15 cellular contexts compared by ENCODE assay signal in the genomic region with DNA sequence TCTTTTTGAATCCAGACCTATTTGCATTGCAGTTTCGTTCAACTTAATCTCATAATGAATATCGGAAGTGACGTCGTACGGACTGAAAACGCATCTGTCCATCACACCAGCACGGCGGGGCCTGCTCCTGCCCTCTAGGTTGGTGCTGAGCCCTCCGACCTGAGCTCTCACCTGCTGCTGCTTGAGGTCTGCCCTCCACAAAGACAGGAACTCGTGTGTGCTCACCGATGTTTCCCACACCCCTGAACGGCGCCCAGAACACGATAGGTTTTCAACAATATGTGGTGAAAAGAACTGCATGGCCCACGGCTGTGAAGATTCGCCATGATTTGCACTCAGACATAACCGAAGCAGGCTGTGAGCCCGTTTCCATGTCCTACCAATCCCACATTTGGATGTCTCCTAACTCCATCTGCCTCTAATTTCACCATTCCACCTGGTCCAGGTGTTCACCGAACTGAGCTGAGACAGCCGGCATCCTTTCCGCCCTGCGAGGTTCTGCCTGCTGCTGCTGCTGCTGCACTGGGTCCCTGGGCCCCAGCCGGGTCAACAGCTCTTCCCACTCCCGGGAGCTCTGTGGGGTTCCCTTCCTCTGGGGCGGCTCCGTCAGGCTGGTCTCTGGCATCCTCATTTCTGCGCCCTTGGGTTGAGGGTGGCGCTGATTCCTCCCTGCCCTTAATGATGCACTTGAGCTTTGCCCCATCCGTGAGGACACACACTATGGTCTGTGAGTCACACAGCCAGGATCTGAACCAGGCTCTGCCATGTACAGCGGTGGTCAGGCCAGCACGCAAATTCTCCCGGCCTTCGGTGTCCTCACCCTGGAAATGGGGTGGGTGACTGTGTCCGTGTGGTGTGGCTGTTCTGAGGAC. TPM values are rescaled to one million over a fixed set of nuclear protein-coding genes. Genes with fewer than 3 reads are reported as not detected.
DNase-seq lines count a peak whose midpoint lies in the region; ATAC-seq and TF ChIP-seq lines count a peak whose summit lies in the region.
"Had no signal": no experiment of that assay in that cellular context is flagged by ENCODE, and none has a peak within 500 bp of the region (broad histone marks: within the 10 kb centered on the region; RNA-seq: fewer than 3 reads in every experiment).

No MANE protein-coding gene starts in this region.

- ATAC-seq in aorta (ENCODE audit: low FRiP score) (no peak), HG03469 (IDR thresholded peaks at IDR 0.05; ENCODE audit: unreplicated experiment) (no peak)

- H3K4me3 Mint-ChIP-seq in chondrocyte (ENCODE audit: unreplicated experiment) (no peak overlapping the region), neural progenitor cell (no peak overlapping the region)

- TF ChIP-seq CTCF in chondrocyte (IDR thresholded peaks at IDR 0.05) = no peak
- TF ChIP-seq CTCF in neural progenitor cell (IDR thresholded peaks at IDR 0.05) = no peak

- H3K27me3 ChIP-seq in neural progenitor cell (no peaks in the 10 kb centered on the region), aorta (ENCODE audit: control insufficient read depth in 1 of 2, insufficient read depth in 2 of 2, low read length in 1 of 2) (no peaks in the 10 kb centered on the region)
- H3K27me3 ChIP-seq: SJSA1 had no signal

- H3K36me3 Mint-ChIP-seq in chondrocyte (ENCODE audit: low read depth) (no peaks in the 10 kb centered on the region), neural progenitor cell (peaks cover 20% of the 10 kb centered on the region)

- intact Hi-C loops in aorta (cut with DNase I) = no loop called here

- H4K20me1 ChIP-seq in neural progenitor cell (ENCODE audit: low read depth) = no peaks in the 10 kb centered on the region

- H3F3A ChIP-seq in neural progenitor cell (ENCODE audit: low read depth) = no peaks in the 10 kb centered on the region

- H2AFZ ChIP-seq in neural progenitor cell (replicated peaks) = no peak overlapping the region

- H3K27ac Mint-ChIP-seq in chondrocyte (ENCODE audit: unreplicated experiment) (no peak overlapping the region), neural progenitor cell (peak overlapping the region; percentile 23)

- H3K4me3 ChIP-seq in neural progenitor cell (no peak overlapping the region), aorta (ENCODE audit: low read length in 2 of 2) (no peak overlapping the region)
- H3K4me3 ChIP-seq: SJSA1 had no signal

- no peak overlapping the region for H3K9ac ChIP-seq in neural progenitor cell

- H3K4me1 Mint-ChIP-seq in chondrocyte (ENCODE audit: low read depth) = no peaks in the 10 kb centered on the region
- H3K4me1 Mint-ChIP-seq in neural progenitor cell = no peaks in the 10 kb centered on the region

- H3K9me3 Mint-ChIP-seq in chondrocyte (ENCODE audit: low read depth) = no peaks in the 10 kb centered on the region
- peaks cover 7% of the 10 kb centered on the region for H3K9me3 Mint-ChIP-seq in neural progenitor cell

- no peaks in the 10 kb centered on the region for H3K79me2 ChIP-seq in neural progenitor cell (ENCODE audit: low read depth)

- 88% methylated on average over 34 of the region's 34 CpGs for WGBS in aorta, 2 donors

- H3K4me1 ChIP-seq in neural progenitor cell = no peaks in the 10 kb centered on the region
- H3K4me1 ChIP-seq in aorta (ENCODE audit: control insufficient read depth in 1 of 2, insufficient read depth in 2 of 2, low read length in 2 of 2) = no peaks in the 10 kb centered on the region
- H3K4me1 ChIP-seq: Caco-2, SJSA1 had no signal

- DNase-seq in M059J (ENCODE audit: low read depth) (peak; percentile 15), chondrocyte (ENCODE audit: low spot score) (peak; percentile 70), neural progenitor cell (ENCODE audit: low spot score) (no peak), aorta (peak; percentile 45 to 51), NCI-H2029 treated with DMSO at 0.1 percent for 48 hours (lab: John Stamatoyannopoulos, UW) (no peak)
- DNase-seq in stimulated activated CD4-positive, alpha-beta T cell treated with anti-CD3 and anti-CD28 coated beads, Interleukin-4, amount 100 ng/mL, for 24 hours = no peak
- DNase-seq: Caco-2, H7, IMR-90, Karpas-422, NCI-H1105, NCI-H1694, NCI-H69 had no signal

- no peak overlapping the region for H3K27ac ChIP-seq in neural progenitor cell
- H3K27ac ChIP-seq in aorta (ENCODE audit: low read depth in 1 of 2, low read length in 2 of 2) = no peak overlapping the region
- H3K27ac ChIP-seq: SJSA1 had no signal

- no peaks in the 10 kb centered on the region for H3K27me3 Mint-ChIP-seq in chondrocyte (ENCODE audit: low read depth)
- peaks cover 4% of the 10 kb centered on the region for H3K27me3 Mint-ChIP-seq in neural progenitor cell (ENCODE audit: insufficient read depth, low read depth)

- no peak overlapping the region for H3K4me2 ChIP-seq in neural progenitor cell

- no peaks in the 10 kb centered on the region for H3K9me3 ChIP-seq in neural progenitor cell (ENCODE audit: low read depth)
- H3K9me3 ChIP-seq in aorta (ENCODE audit: control insufficient read depth, low read length) = no peaks in the 10 kb centered on the region
- H3K9me3 ChIP-seq: Caco-2, SJSA1 had no signal

- H3K36me3 ChIP-seq in neural progenitor cell (no peaks in the 10 kb centered on the region), aorta (ENCODE audit: control insufficient read depth in 1 of 2, insufficient read depth in 2 of 2, low read length in 1 of 2) (no peaks in the 10 kb centered on the region)
- H3K36me3 ChIP-seq: SJSA1 had no signal

RNA-seq across cellular contexts. Expression of gene GRTP1, which starts 20.9 kb away (rescaled TPM):
- total RNA-seq in M059J (2014; rRNA removed; shearing (Covaris generic)) = 0.71 and 2.3 TPM in 2 replicates
- total RNA-seq in chondrocyte (1.3 to 1.7 TPM (median 1.7 TPM) in 3 replicates), neural progenitor cell (ENCODE audit: low replicate concordance) (14.8 and 19.3 TPM in 2 replicates), aorta (1 to 10 TPM; 2.4 to 4.2 TPM)
- polyA plus RNA-seq in aorta = 1 to 10 TPM; 3.2 to 9.3 TPM

RNA-seq across cellular contexts. Expression of gene LAMP1, which starts 46.0 kb away (rescaled TPM):
- total RNA-seq in M059J (2014; rRNA removed; shearing (Covaris generic)) = 167 and 230 TPM in 2 replicates
- 329 to 361 TPM (median 332 TPM) in 3 replicates for total RNA-seq in chondrocyte
- 49.7 and 64.6 TPM in 2 replicates for total RNA-seq in neural progenitor cell (ENCODE audit: low replicate concordance)
- total RNA-seq in aorta = 100 to 1,000 TPM; 185 to 210 TPM
- polyA plus RNA-seq in aorta = 100 to 1,000 TPM in 1 of 2 donors, 10 to 100 TPM in 1; 97.4 to 150 TPM

Comparison
In these comparisons a context has a peak if more than half of its experiments do, and no peak if none do; other contexts are left out.
1. DNase-seq: peak in M059J (single experiment), chondrocyte (single experiment) and aorta (2 of 2); none in neural progenitor cell (single experiment), stimulated activated CD4-positive, alpha-beta T cell treated with anti-CD3 and anti-CD28 coated beads, Interleukin-4, amount 100 ng/mL, for 24 hours (single experiment) and NCI-H2029 treated with DMSO at 0.1 percent for 48 hours (single experiment).